12 cellular contexts compared by ENCODE assay signal in the genomic region with DNA sequence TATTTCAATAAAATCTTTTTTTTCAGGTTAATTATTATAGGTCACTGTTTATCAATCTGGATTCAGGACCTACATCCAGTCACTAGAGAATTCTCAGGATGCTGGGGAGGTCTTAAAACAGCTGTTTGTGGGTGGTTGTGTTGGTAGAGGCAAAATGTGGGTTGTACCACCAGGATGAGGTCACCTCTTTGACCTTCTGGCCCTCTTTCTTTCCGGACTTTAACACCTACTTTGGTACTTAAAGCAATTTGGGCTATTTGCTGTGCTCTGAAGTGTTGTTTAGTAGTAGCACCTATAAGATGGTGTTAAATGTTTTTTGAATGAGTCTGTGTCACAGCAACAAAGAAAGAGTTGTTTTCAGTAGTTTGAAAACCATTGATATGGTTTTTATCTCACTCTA. TPM values are rescaled to one million over a fixed set of nuclear protein-coding genes. Genes with fewer than 3 reads are reported as not detected.
A peak's percentile ranks its signal among the peaks of the same experiment; 100 is the strongest.
DNase-seq lines count a peak whose midpoint lies in the region; ATAC-seq and TF ChIP-seq lines count a peak whose summit lies in the region.
"Had no signal": no experiment of that assay in that cellular context is flagged by ENCODE, and none has a peak within 500 bp of the region (broad histone marks: within the 10 kb centered on the region; RNA-seq: fewer than 3 reads in every experiment).

No MANE protein-coding gene starts in this region.

- intact Hi-C loops in OCI-LY7 (cut with micrococcal nuclease; ENCODE audit: unreplicated experiment) = no loop called here

- peak; percentile 29 for DNase-seq in GM12865 (ENCODE audit: low read depth)
- peak; percentile 32 for DNase-seq in OCI-LY7 (ENCODE audit: low spot score)
- peak; percentile 71 for DNase-seq in myocyte (ENCODE audit: low read depth)
- no peak for DNase-seq in NOMO-1 treated with dmso at 0.1 percent for 144 hours (lab: John Stamatoyannopoulos, UW; ENCODE audit: unreplicated experiment)
- DNase-seq: activated naive CD4-positive, alpha-beta T cell treated with anti-CD3 and anti-CD28 coated beads, Interleukin-2, amount 50 U/mL, for 16 hours; hippocampal formation; NCI-H2227 treated with DMSO at 0.1 percent for 48 hours; WERI-Rb-1 had no signal

- TF ChIP-seq CTCF in GM12865 (IDR thresholded peaks at IDR 0.05; ENCODE audit: insufficient read depth, low read depth, low read length, missing control alignments) (no peak), OCI-LY7 (conservative IDR thresholded peaks at IDR 0.05; ENCODE audit: low read length) (no peak)

- H3K4me2 ChIP-seq in OCI-LY7 (ENCODE audit: low read length) = peak overlapping the region; percentile 56; the same call in 1 of the 2 replicates

- no peak overlapping the region for H3K4me3 ChIP-seq in GM12865 (ENCODE audit: low read depth, low read length)
- H3K4me3 ChIP-seq in OCI-LY7 (ENCODE audit: low read depth, low read length, poor library complexity, severe bottlenecking) = no peak overlapping the region
- H3K4me3 ChIP-seq: SK-N-MC had no signal

- BruUV-seq in OCI-LY7 (replicated peaks; lab: Mats Ljungman, UMichigan) = no TSS peak

- ATAC-seq in GM18909 (IDR thresholded peaks at IDR 0.05; ENCODE audit: poor library complexity, unreplicated experiment) (peak; percentile 62), HG03521 (IDR thresholded peaks at IDR 0.05; ENCODE audit: unreplicated experiment) (no peak), HG03354 (IDR thresholded peaks at IDR 0.05; ENCODE audit: poor library complexity, severe bottlenecking, unreplicated experiment) (no peak)

- no peaks in the 10 kb centered on the region for H3K9me2 ChIP-seq in OCI-LY7 (ENCODE audit: insufficient read depth, low read length)

- peaks cover 27% of the 10 kb centered on the region; the same call in 1 of the 2 replicates for H3K79me2 ChIP-seq in OCI-LY7 (ENCODE audit: insufficient read depth, low read depth, low read length)

- no peaks in the 10 kb centered on the region for H3K9me3 ChIP-seq in OCI-LY7 (ENCODE audit: low read length)

- 0 out of 2 replicates have a peak, but pooled peaks cover 5% of the 10 kb centered on the region for H4K20me1 ChIP-seq in OCI-LY7 (ENCODE audit: insufficient read depth, low read length)

- H3K27ac ChIP-seq in OCI-LY7 (ENCODE audit: low read depth, low read length, poor library complexity, severe bottlenecking) = no peak overlapping the region
- H3K27ac ChIP-seq: SK-N-MC, WERI-Rb-1 had no signal

- CTCF ChIA-PET in OCI-LY7 (lab: Charles Lee; ENCODE audit: unreplicated experiment) = interaction anchor here (1.0 kb wide), 1 partner anchor 11 kb away, joined by 3 read pairs; no protein-coding TSS in a partner anchor

- H3K36me3 ChIP-seq in OCI-LY7 (ENCODE audit: insufficient read depth, low read length) = peaks cover 6% of the 10 kb centered on the region; the same call in 1 of the 2 replicates

- POLR2A ChIA-PET in OCI-LY7 (lab: Charles Lee) = interaction anchor here (0.8 to 1.1 kb wide), 3 partner anchors 12 to 33 kb away, joined by 3 to 4 read pairs (median 3); no protein-coding TSS in a partner anchor

- H3K4me1 ChIP-seq in OCI-LY7 (ENCODE audit: insufficient read depth, low read length, poor library complexity, severe bottlenecking) = peaks cover 16% of the 10 kb centered on the region

- no peak overlapping the region for H2AFZ ChIP-seq in OCI-LY7 (ENCODE audit: low read length)

RNA-seq across cellular contexts. Expression of gene EML4, which starts 14.6 kb away (rescaled TPM):
- total RNA-seq in OCI-LY7 (2014; rRNA removed; shearing (Covaris generic)) = 36.6 and 37.1 TPM in 2 replicates
- total RNA-seq in OCI-LY7 (2022) (43.2 and 47.7 TPM in 2 replicates), myocyte (22.5 and 24.8 TPM in 2 replicates)
- polyA plus RNA-seq in myocyte (2012) = 15.3 TPM
